ENCODE assay signal across 10 cellular contexts in genomic region chr7:106959753-106960152, GRCh38.
DNase-seq lines count a peak whose midpoint lies in the region; ATAC-seq and TF ChIP-seq lines count a peak whose summit lies in the region.
"Had no signal": no experiment of that assay in that cellular context is flagged by ENCODE, and none has a peak within 500 bp of the region (broad histone marks: within the 10 kb centered on the region; RNA-seq: fewer than 3 reads in every experiment).

No MANE protein-coding gene starts in this region.

- H4K20me1 ChIP-seq in PC-9 (ENCODE audit: insufficient read depth), result no peaks in the 10 kb centered on the region
- no peaks in the 10 kb centered on the region for H4K20me1 ChIP-seq in hepatocyte (ENCODE audit: insufficient read depth, poor library complexity, severe bottlenecking)

- H3K9me2 ChIP-seq in PC-9 (ENCODE audit: insufficient read depth) (no peaks in the 10 kb centered on the region), hepatocyte (replicated peaks; ENCODE audit: insufficient read depth) (no peaks in the 10 kb centered on the region)

- H3K4me1 ChIP-seq in PC-9 (replicated peaks; ENCODE audit: insufficient read depth) (no peaks in the 10 kb centered on the region), hepatocyte (ENCODE audit: insufficient read depth) (no peaks in the 10 kb centered on the region)
- H3K4me1 ChIP-seq: vagina had no signal

- H3K4me3 ChIP-seq in PC-9 (no peak overlapping the region), hepatocyte (no peak overlapping the region)
- H3K4me3 ChIP-seq: vagina had no signal

- H3K79me2 ChIP-seq in PC-9 (ENCODE audit: low read depth) (no peaks in the 10 kb centered on the region), hepatocyte (no peaks in the 10 kb centered on the region)

- no peak overlapping the region for H3K27ac ChIP-seq in PC-9
- no peak overlapping the region for H3K27ac ChIP-seq in hepatocyte
- H3K27ac ChIP-seq: vagina had no signal

- no peak for DNase-seq in CD14-positive monocyte (ENCODE audit: low spot score)
- no peak for DNase-seq in PC-9
- peak; percentile 18 for DNase-seq in hepatocyte (ENCODE audit: low spot score)
- no peak for DNase-seq in SKM-1 (lab: John Stamatoyannopoulos, UW; ENCODE audit: unreplicated experiment)
- DNase-seq: GDM1 had no signal

- ATAC-seq in GM18498 (IDR thresholded peaks at IDR 0.05; ENCODE audit: unreplicated experiment) (peak; percentile 56), HG03045 (IDR thresholded peaks at IDR 0.05; ENCODE audit: unreplicated experiment) (no peak), HG03457 (IDR thresholded peaks at IDR 0.05; ENCODE audit: unreplicated experiment) (no peak), HG02610 (IDR thresholded peaks at IDR 0.05; ENCODE audit: unreplicated experiment) (no peak)

- no TSS peak for BruUV-seq in PC-9 (replicated peaks; lab: Mats Ljungman, UMichigan)

- peaks cover 13% of the 10 kb centered on the region for H3K4me1 Mint-ChIP-seq in CD14-positive monocyte

- H3F3A ChIP-seq in PC-9 (ENCODE audit: insufficient read depth, low read depth), result no peaks in the 10 kb centered on the region

- peaks cover 0 to 2% (median 0%) of the 10 kb centered on the region in 3 donors for H3K27me3 Mint-ChIP-seq in CD14-positive monocyte (ENCODE audit: low read depth in 3 of 3)

- no peaks in the 10 kb centered on the region for H3K27me3 ChIP-seq in PC-9 (ENCODE audit: insufficient read depth, low read depth)
- no peaks in the 10 kb centered on the region for H3K27me3 ChIP-seq in hepatocyte
- H3K27me3 ChIP-seq: vagina had no signal

- H3K36me3 ChIP-seq in PC-9 (ENCODE audit: low read depth) (no peaks in the 10 kb centered on the region), hepatocyte (replicated peaks; ENCODE audit: insufficient read depth, low read depth) (no peaks in the 10 kb centered on the region)
- H3K36me3 ChIP-seq: vagina had no signal

- peaks cover 0 to 3% (median 0%) of the 10 kb centered on the region in 7 donors for H3K9me3 Mint-ChIP-seq in CD14-positive monocyte

- H3K4me2 ChIP-seq in PC-9 (no peak overlapping the region), hepatocyte (no peak overlapping the region)

- no peak overlapping the region for H3K4me3 Mint-ChIP-seq in CD14-positive monocyte

- peak overlapping the region in 2 of 7 donors; percentile 40 to 85 for H3K27ac Mint-ChIP-seq in CD14-positive monocyte

- H2AFZ ChIP-seq in PC-9 (no peak overlapping the region), hepatocyte (no peak overlapping the region)

- H3K36me3 Mint-ChIP-seq in CD14-positive monocyte, result peaks cover 0 to 2% of the 10 kb centered on the region in 2 donors

- WGBS in hepatocyte (ENCODE audit: low lambda C conversion rate, missing lambda C conversion rate), result 27% methylated on average over 2 of the region's 2 CpGs

- TF ChIP-seq CTCF in CD14-positive monocyte (IDR thresholded peaks at IDR 0.05), result peak; percentile 27
- peak; percentile 41; the same call in 1 of the 2 replicates for TF ChIP-seq CTCF in PC-9 (conservative IDR thresholded peaks at IDR 0.05)
- TF ChIP-seq CTCF in hepatocyte (IDR thresholded peaks at IDR 0.05; ENCODE audit: poor library complexity), result no peak

- POLR2A ChIA-PET in PC-9 (lab: Charles Lee; ENCODE audit: unreplicated experiment), result interaction anchor here (0.6 kb wide), 1 partner anchor 177 kb away, joined by 4 read pairs; no protein-coding TSS in a partner anchor

- CTCF ChIA-PET in PC-9 (lab: Charles Lee), result interaction anchor here (1.0 kb wide), 1 partner anchor 148 kb away, joined by 4 read pairs; no protein-coding TSS in a partner anchor

- H3K9me3 ChIP-seq in PC-9 (ENCODE audit: insufficient read depth, low read depth) (no peaks in the 10 kb centered on the region), hepatocyte (ENCODE audit: low read depth) (no peaks in the 10 kb centered on the region)
- H3K9me3 ChIP-seq: vagina had no signal

- intact Hi-C loops in CD14-positive monocyte (cut with micrococcal nuclease), result no loop called here
- intact Hi-C loops in PC-9 (cut with micrococcal nuclease; ENCODE audit: unreplicated experiment), result no loop called here
